ENCODE assay signal across 14 cellular contexts in genomic region chr2:28713582-28714292, GRCh38. TPM values are rescaled to one million over a fixed set of nuclear protein-coding genes. Genes with fewer than 3 reads are reported as not detected.
DNase-seq lines count a peak whose midpoint lies in the region; ATAC-seq, FAIRE-seq and TF ChIP-seq lines count a peak whose summit lies in the region.
"Had no signal": no experiment of that assay in that cellular context is flagged by ENCODE, and none has a peak within 500 bp of the region (broad histone marks: within the 10 kb centered on the region; RNA-seq: fewer than 3 reads in every experiment).

No MANE protein-coding gene starts in this region.

- WGBS in small intestine, 3 donors = 90 to 92% (median 90%) methylated on average over 8 of the region's 8 CpGs

- H3K36me3 ChIP-seq in small intestine (ENCODE audit: control insufficient read depth in 2 of 2, insufficient read depth in 2 of 2, low read length in 2 of 2) = no peaks in the 10 kb centered on the region
- H3K36me3 ChIP-seq: left ventricle myocardium inferior had no signal

- no peaks in the 10 kb centered on the region for H3K9me3 Mint-ChIP-seq in activated T-cell treated with anti-CD3 and anti-CD28 coated beads, Interleukin-2, amount 50 U/mL, for 24 hours
- H3K9me3 Mint-ChIP-seq in stimulated activated effector memory CD8-positive, alpha-beta T cell treated with anti-CD3 and anti-CD28 coated beads, Interleukin-12 subunit alpha, Interleukin-12 subunit beta, amount 100 ng/mL, for 72 hours = no peaks in the 10 kb centered on the region

- FAIRE-seq in RCC 7860 (lab: Jason Lieb, UNC) (peak; percentile 85), small intestine (lab: Jason Lieb, UNC) (no peak)

- TF ChIP-seq CTCF in epithelial cell of esophagus (IDR thresholded peaks at IDR 0.05; ENCODE audit: insufficient read depth, low read depth, low read length, missing control alignments) = no peak

- H3K4me1 ChIP-seq in small intestine (ENCODE audit: control insufficient read depth in 2 of 2, insufficient read depth in 1 of 2, low read depth in 1 of 2, low read length in 1 of 2) = no peaks in the 10 kb centered on the region

- no peak overlapping the region for H3K4me3 ChIP-seq in epithelial cell of esophagus (ENCODE audit: low read length)
- no peak overlapping the region for H3K4me3 ChIP-seq in small intestine (ENCODE audit: low read depth in 1 of 2, low read length in 2 of 2)
- H3K4me3 ChIP-seq: left ventricle myocardium inferior had no signal

- no peaks in the 10 kb centered on the region for H3K36me3 Mint-ChIP-seq in activated T-cell treated with anti-CD3 and anti-CD28 coated beads, Interleukin-2, amount 50 U/mL, for 24 hours (ENCODE audit: low read depth)
- H3K36me3 Mint-ChIP-seq in stimulated activated effector memory CD8-positive, alpha-beta T cell treated with anti-CD3 and anti-CD28 coated beads, Interleukin-12 subunit alpha, Interleukin-12 subunit beta, amount 100 ng/mL, for 72 hours = no peaks in the 10 kb centered on the region

- no peak overlapping the region for H3K27ac ChIP-seq in small intestine (ENCODE audit: low read depth in 1 of 2, low read length in 1 of 2)
- H3K27ac ChIP-seq: left ventricle myocardium inferior had no signal

- peak; percentile 82 for ATAC-seq in stimulated activated effector memory CD8-positive, alpha-beta T cell treated with anti-CD3 and anti-CD28 coated beads, Interleukin-12 subunit alpha, Interleukin-12 subunit beta, amount 100 ng/mL, for 72 hours
- no peak for ATAC-seq in HG02623 (IDR thresholded peaks at IDR 0.05; ENCODE audit: unreplicated experiment)

- no peak for DNase-seq in activated T-cell treated with anti-CD3 and anti-CD28 coated beads, Interleukin-2, amount 50 U/mL, for 24 hours
- DNase-seq in activated T-cell treated with anti-CD3 and anti-CD28 coated beads, Interleukin-2, amount 50 U/mL, for 1 hour = no peak
- peak; percentile 87 for DNase-seq in RCC 7860 (ENCODE audit: low spot score)
- DNase-seq in epithelial cell of esophagus (ENCODE audit: low read depth) = peak; percentile 80
- no peak for DNase-seq in stimulated activated effector memory CD8-positive, alpha-beta T cell treated with anti-CD3 and anti-CD28 coated beads, Interleukin-12 subunit alpha, Interleukin-12 subunit beta, amount 100 ng/mL, for 72 hours (ENCODE audit: low spot score in 2 of 2)
- DNase-seq in activated gamma-delta T cell treated with Interleukin-2 at 50 U/mL for 16 hours = no peak
- no peak for DNase-seq in small intestine
- DNase-seq: activated CD4-positive, CD25-positive, alpha-beta regulatory T cell; left ventricle myocardium inferior; NCI-H1417 treated with DMSO at 0.1 percent for 48 hours; occipital lobe; stimulated activated CD4-positive, alpha-beta T cell treated with anti-CD3 and anti-CD28 coated beads, Interleukin-4, amount 100 ng/mL, for 4 hours had no signal

- no peaks in the 10 kb centered on the region for H3K27me3 ChIP-seq in small intestine (ENCODE audit: control insufficient read depth in 2 of 2, insufficient read depth in 2 of 2, low read length in 2 of 2)

- no peaks in the 10 kb centered on the region for H3K27me3 Mint-ChIP-seq in activated T-cell treated with anti-CD3 and anti-CD28 coated beads, Interleukin-2, amount 50 U/mL, for 24 hours
- H3K27me3 Mint-ChIP-seq: B cell had no signal

- peak overlapping the region; percentile 78 for H3K27ac Mint-ChIP-seq in activated T-cell treated with anti-CD3 and anti-CD28 coated beads, Interleukin-2, amount 50 U/mL, for 24 hours
- H3K27ac Mint-ChIP-seq in stimulated activated effector memory CD8-positive, alpha-beta T cell treated with anti-CD3 and anti-CD28 coated beads, Interleukin-12 subunit alpha, Interleukin-12 subunit beta, amount 100 ng/mL, for 72 hours = no peak overlapping the region
- H3K27ac Mint-ChIP-seq: B cell had no signal

- H3K9me3 ChIP-seq in small intestine (ENCODE audit: control insufficient read depth, low read depth) = no peaks in the 10 kb centered on the region
- H3K9me3 ChIP-seq: left ventricle myocardium inferior had no signal

- no peak overlapping the region for H3K4me3 Mint-ChIP-seq in activated T-cell treated with anti-CD3 and anti-CD28 coated beads, Interleukin-2, amount 50 U/mL, for 24 hours
- H3K4me3 Mint-ChIP-seq in stimulated activated effector memory CD8-positive, alpha-beta T cell treated with anti-CD3 and anti-CD28 coated beads, Interleukin-12 subunit alpha, Interleukin-12 subunit beta, amount 100 ng/mL, for 72 hours = no peak overlapping the region
- H3K4me3 Mint-ChIP-seq: B cell had no signal

- peaks cover 19% of the 10 kb centered on the region for H3K4me1 Mint-ChIP-seq in activated T-cell treated with anti-CD3 and anti-CD28 coated beads, Interleukin-2, amount 50 U/mL, for 24 hours (ENCODE audit: low read depth)
- H3K4me1 Mint-ChIP-seq in stimulated activated effector memory CD8-positive, alpha-beta T cell treated with anti-CD3 and anti-CD28 coated beads, Interleukin-12 subunit alpha, Interleukin-12 subunit beta, amount 100 ng/mL, for 72 hours = peaks cover 4% of the 10 kb centered on the region

RNA-seq across cellular contexts. Expression of gene PPP1CB, which starts 37.9 kb away (rescaled TPM):
- polyA plus RNA-seq in small intestine = 10 to 100 TPM; 80.4 to 93.7 (median 88.4) TPM

Comparison
In these comparisons a context has a peak if more than half of its experiments do, and no peak if none do; other contexts are left out.
1. DNase-seq: peak in RCC 7860 (single experiment) and epithelial cell of esophagus (single experiment); none in activated T-cell treated with anti-CD3 and anti-CD28 coated beads, Interleukin-2, amount 50 U/mL, for 24 hours (single experiment), activated T-cell treated with anti-CD3 and anti-CD28 coated beads, Interleukin-2, amount 50 U/mL, for 1 hour (single experiment), stimulated activated effector memory CD8-positive, alpha-beta T cell treated with anti-CD3 and anti-CD28 coated beads, Interleukin-12 subunit alpha, Interleukin-12 subunit beta, amount 100 ng/mL, for 72 hours (0 of 2), activated gamma-delta T cell treated with Interleukin-2 at 50 U/mL for 16 hours (single experiment) and small intestine (single experiment).